26 cellular contexts compared by ENCODE assay signal in genomic region chr2:8461341-8461740, GRCh38.
"Had no signal": no experiment of that assay in that cellular context is flagged by ENCODE, and none has a peak within 500 bp of the region (broad histone marks: within the 10 kb centered on the region; RNA-seq: fewer than 3 reads in every experiment).

No MANE protein-coding gene starts in this region.

- H3K27me3 Mint-ChIP-seq: activated naive CD4-positive, alpha-beta T cell treated with anti-CD3 and anti-CD28 coated beads, Interleukin-2, amount 50 U/mL, for 24 hours; central memory CD8-positive, alpha-beta T cell had no signal

- H3K27me3 ChIP-seq: ascending aorta, SJCRH30 had no signal

- H3K4me3 ChIP-seq: ascending aorta, SJCRH30 had no signal

- H3K36me3 Mint-ChIP-seq: activated naive CD4-positive, alpha-beta T cell treated with anti-CD3 and anti-CD28 coated beads, Interleukin-2, amount 50 U/mL, for 24 hours; brain had no signal

- H3K4me1 ChIP-seq: ascending aorta, SJCRH30 had no signal

- H3K36me3 ChIP-seq: ascending aorta, SJCRH30 had no signal

- H3K9me3 Mint-ChIP-seq: activated CD4-positive, alpha-beta T cell treated with anti-CD3 and anti-CD28 coated beads, Interleukin-2, amount 10 ng/mL, durations not matched to agents 24 days and 14 days; activated naive CD4-positive, alpha-beta T cell treated with anti-CD3 and anti-CD28 coated beads, Interleukin-2, amount 50 U/mL, for 24 hours; activated T-helper 1 cell treated with anti-CD3 and anti-CD28 coated beads, Interleukin-12 subunit alpha, Interleukin-12 subunit beta, Interleukin-2, Interleukin-4 antibody, amounts not matched to agents 30 ng/mL and 10 ng/mL and 1 ng/mL, durations not matched to agents 14 hours and 24 hours and 36 hours; brain; central memory CD8-positive, alpha-beta T cell had no signal

- ATAC-seq: Panc1, SK-N-SH treated with all-trans-retinoic acid at 6 μM for 48 hours had no signal

- H3K4me3 Mint-ChIP-seq: activated CD4-positive, alpha-beta T cell treated with anti-CD3 and anti-CD28 coated beads, Interleukin-2, amount 10 ng/mL, durations not matched to agents 24 days and 14 days; activated naive CD4-positive, alpha-beta T cell treated with anti-CD3 and anti-CD28 coated beads, Interleukin-2, amount 50 U/mL, for 24 hours; activated T-helper 1 cell treated with anti-CD3 and anti-CD28 coated beads, Interleukin-12 subunit alpha, Interleukin-12 subunit beta, Interleukin-2, Interleukin-4 antibody, amounts not matched to agents 30 ng/mL and 10 ng/mL and 1 ng/mL, durations not matched to agents 14 hours and 24 hours and 36 hours; brain; central memory CD8-positive, alpha-beta T cell; IgD-negative memory B cell had no signal

- DNase-seq: activated CD4-positive, alpha-beta T cell treated with anti-CD3 and anti-CD28 coated beads for 1 hour; activated CD4-positive, alpha-beta T cell treated with anti-CD3 and anti-CD28 coated beads, Interleukin-2, amount 10 ng/mL, durations not matched to agents 24 days and 14 days; activated CD4-positive, alpha-beta T cell treated with anti-CD3 and anti-CD28 coated beads, Interleukin-2, amount 50 U/mL, for 48 hours; activated effector memory CD4-positive, alpha-beta T cell treated with Interleukin-2 at 50 U/mL for 16 hours; activated naive CD4-positive, alpha-beta T cell; KG1; NCI-H1048; NCI-H146; NCI-H187 treated with DMSO at 0.1 percent for 48 hours; NCI-H2081 treated with DMSO at 0.1 percent for 48 hours; NCI-H2227 treated with DMSO at 0.1 percent for 48 hours; NCI-H446 treated with DMSO at 0.1 percent for 48 hours; NCI-H526; NCI-H82; Right ventricle myocardium superior; RPMI8226; SJCRH30; SW 1271 had no signal

- H3K27ac Mint-ChIP-seq: activated CD4-positive, alpha-beta T cell treated with anti-CD3 and anti-CD28 coated beads, Interleukin-2, amount 10 ng/mL, durations not matched to agents 24 days and 14 days; activated naive CD4-positive, alpha-beta T cell treated with anti-CD3 and anti-CD28 coated beads, Interleukin-2, amount 50 U/mL, for 24 hours; activated T-helper 1 cell treated with anti-CD3 and anti-CD28 coated beads, Interleukin-12 subunit alpha, Interleukin-12 subunit beta, Interleukin-2, Interleukin-4 antibody, amounts not matched to agents 30 ng/mL and 10 ng/mL and 1 ng/mL, durations not matched to agents 14 hours and 24 hours and 36 hours; brain; IgD-negative memory B cell had no signal

- H3K9me3 ChIP-seq: ascending aorta, SJCRH30 had no signal

- H3K27ac ChIP-seq: ascending aorta, SJCRH30 had no signal
